9 cellular contexts compared by ENCODE assay signal in the genomic region with DNA sequence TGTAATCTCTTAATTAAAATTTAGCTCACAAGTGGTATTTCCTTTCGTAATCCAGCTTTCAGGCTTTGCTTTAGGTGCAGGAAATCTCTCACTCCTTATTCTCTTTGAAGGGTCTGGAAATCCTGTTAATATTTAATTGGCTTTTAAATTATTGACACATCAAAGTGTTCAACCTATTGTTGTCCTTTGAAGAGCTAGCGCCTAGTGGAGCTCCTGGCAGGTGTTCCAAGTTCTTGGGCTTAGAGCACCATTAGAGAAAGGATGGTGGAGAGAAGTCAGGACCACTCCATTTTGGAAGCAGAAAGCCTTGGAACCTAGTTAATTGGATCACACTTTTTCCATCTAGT.
DNase-seq lines count a peak whose midpoint lies in the region; ATAC-seq and TF ChIP-seq lines count a peak whose summit lies in the region.
"Had no signal": no experiment of that assay in that cellular context is flagged by ENCODE, and none has a peak within 500 bp of the region (broad histone marks: within the 10 kb centered on the region; RNA-seq: fewer than 3 reads in every experiment).

No MANE protein-coding gene starts in this region.

- no peak overlapping the region for H3K4me3 ChIP-seq in SK-N-SH (ENCODE audit: low read depth in 2 of 2, low read length in 1 of 2)
- H3K4me3 ChIP-seq in OCI-LY7 (ENCODE audit: low read depth, low read length, poor library complexity, severe bottlenecking), result peak overlapping the region; percentile 40
- no peak overlapping the region for H3K4me3 ChIP-seq in thyroid gland (replicated peaks in 1 of 3)
- no peak overlapping the region for H3K4me3 ChIP-seq in adrenal gland

- H3K27me3 ChIP-seq in SK-N-SH (ENCODE audit: insufficient read depth) (no peaks in the 10 kb centered on the region), thyroid gland (no peaks in the 10 kb centered on the region), adrenal gland (no peaks in the 10 kb centered on the region)

- CTCF ChIA-PET in SK-N-SH (lab: Yijun Ruan, JAX), result interaction anchor here (1.2 to 1.6 kb wide), 5 partner anchors 9 to 184 kb away, joined by 3 to 6 read pairs (median 4); no protein-coding TSS in a partner anchor
- CTCF ChIA-PET in OCI-LY7 (lab: Charles Lee; ENCODE audit: unreplicated experiment), result interaction anchor here (0.5 to 1.6 kb wide), 6 partner anchors 9 to 95 kb away, joined by 3 to 7 read pairs (median 4); no protein-coding TSS in a partner anchor

- H3K4me2 ChIP-seq in SK-N-SH (peak overlapping the region; percentile 11; the same call in 1 of the 2 replicates), OCI-LY7 (ENCODE audit: low read length) (peak overlapping the region; percentile 78)

- no peak overlapping the region for H3K9ac ChIP-seq in SK-N-SH

- no peak for TF ChIP-seq CTCF in SK-N-SH (IDR thresholded peaks at IDR 0.05)
- no peak for TF ChIP-seq CTCF in OCI-LY7 (conservative IDR thresholded peaks at IDR 0.05; ENCODE audit: low read length)
- no peak for TF ChIP-seq CTCF in thyroid gland (IDR thresholded peaks at IDR 0.05)
- TF ChIP-seq CTCF in adrenal gland (IDR thresholded peaks at IDR 0.05), result no peak

- no peak overlapping the region for H2AFZ ChIP-seq in SK-N-SH (ENCODE audit: low read depth)
- no peak overlapping the region for H2AFZ ChIP-seq in OCI-LY7 (ENCODE audit: low read length)

- H3K79me2 ChIP-seq in SK-N-SH (ENCODE audit: insufficient read depth), result no peaks in the 10 kb centered on the region
- H3K79me2 ChIP-seq in OCI-LY7 (ENCODE audit: insufficient read depth, low read depth, low read length), result no peaks in the 10 kb centered on the region

- peaks cover 0 to 8% of the 10 kb centered on the region in 2 experiments for H3K36me3 ChIP-seq in SK-N-SH (replicated peaks in 1 of 2; ENCODE audit: control insufficient read depth in 1 of 2, insufficient read depth in 2 of 2, low read length in 1 of 2)
- H3K36me3 ChIP-seq in OCI-LY7 (ENCODE audit: insufficient read depth, low read length), result peaks cover 3% of the 10 kb centered on the region
- no peaks in the 10 kb centered on the region for H3K36me3 ChIP-seq in thyroid gland
- no peaks in the 10 kb centered on the region for H3K36me3 ChIP-seq in adrenal gland (replicated peaks in 1 of 2)

- H3K9me3 ChIP-seq in SK-N-SH (no peaks in the 10 kb centered on the region), OCI-LY7 (ENCODE audit: low read length) (no peaks in the 10 kb centered on the region), thyroid gland (no peaks in the 10 kb centered on the region), adrenal gland (replicated peaks in 1 of 3) (no peaks in the 10 kb centered on the region)

- no peaks in the 10 kb centered on the region for H3K9me2 ChIP-seq in SK-N-SH
- H3K9me2 ChIP-seq in OCI-LY7 (ENCODE audit: insufficient read depth, low read length), result no peaks in the 10 kb centered on the region

- TSS peak; percentile 89 for BruUV-seq in OCI-LY7 (replicated peaks; lab: Mats Ljungman, UMichigan)

- TF ChIP-seq RAD21 in SK-N-SH (IDR thresholded peaks at IDR 0.05; ENCODE audit: low read length), result no peak

- peaks cover 37 to 50% of the 10 kb centered on the region in 2 experiments for H3K4me1 ChIP-seq in SK-N-SH (ENCODE audit: control insufficient read depth in 1 of 2, insufficient read depth in 2 of 2, low read depth in 1 of 2, low read length in 1 of 2)
- peaks cover 93% of the 10 kb centered on the region for H3K4me1 ChIP-seq in OCI-LY7 (ENCODE audit: insufficient read depth, low read length, poor library complexity, severe bottlenecking)
- peaks cover 17 to 33% of the 10 kb centered on the region in 2 donors for H3K4me1 ChIP-seq in thyroid gland
- H3K4me1 ChIP-seq in adrenal gland (replicated peaks in 1 of 2), result peaks cover 13 to 52% of the 10 kb centered on the region in 2 donors

- no peaks in the 10 kb centered on the region for H4K20me1 ChIP-seq in SK-N-SH (ENCODE audit: insufficient read depth)
- no peaks in the 10 kb centered on the region for H4K20me1 ChIP-seq in OCI-LY7 (ENCODE audit: insufficient read depth, low read length)

- POLR2A ChIA-PET in SK-N-SH (lab: Yijun Ruan, JAX) (interaction anchor here (0.7 kb wide), 1 partner anchor 48 kb away, joined by 3 read pairs; no protein-coding TSS in a partner anchor), OCI-LY7 (lab: Charles Lee) (interaction anchor here (0.7 to 8.0 kb wide), 13 partner anchors 8 to 94 kb away, joined by 3 to 163 read pairs (median 5); a partner anchor contains a TSS)

- DNase-seq in SK-N-SH, result no peak
- peak; percentile 50 for DNase-seq in OCI-LY7 (ENCODE audit: low spot score)
- DNase-seq in kidney glomerular epithelial cell (lab: John Stamatoyannopoulos, UW), result peak; percentile 22
- DNase-seq in thyroid gland, result no peak
- DNase-seq in adrenal gland, result no peak
- DNase-seq in activated naive CD4-positive, alpha-beta T cell (lab: John Stamatoyannopoulos, UW), result no peak
- DNase-seq: activated CD4-positive, alpha-beta T cell treated with anti-CD3 and anti-CD28 coated beads, Interleukin-2, amount 10 ng/mL, durations not matched to agents 7 days and 5 days had no signal

- peaks cover 19% of the 10 kb centered on the region for H3F3A ChIP-seq in SK-N-SH (replicated peaks; ENCODE audit: insufficient read depth)

- 100% methylated on average over 2 of the region's 2 CpGs for WGBS in SK-N-SH (ENCODE audit: low lambda C conversion rate)
- WGBS in thyroid gland, 2 donors, result 70 to 80% methylated on average over 2 of the region's 2 CpGs
- 90 to 98% (median 95%) methylated on average over 2 of the region's 2 CpGs for WGBS in adrenal gland, 4 donors

- peak overlapping the region; percentile 11 to 75; a peak in 3 of 4 replicates for H3K27ac ChIP-seq in SK-N-SH (ENCODE audit: low read depth in 2 of 2, low read length in 1 of 2)
- peak overlapping the region; percentile 100 for H3K27ac ChIP-seq in OCI-LY7 (ENCODE audit: low read depth, low read length, poor library complexity, severe bottlenecking)
- peak overlapping the region; percentile 32 to 85 (median 66) for H3K27ac ChIP-seq in thyroid gland
- peak overlapping the region in 2 of 5 donors; percentile 47 to 52 for H3K27ac ChIP-seq in adrenal gland

- TF ChIP-seq EP300 in SK-N-SH (IDR thresholded peaks at IDR 0.05; ENCODE audit: borderline replicate concordance in 1 of 2, low read depth in 1 of 2, low read length in 1 of 2), result no peak

- intact Hi-C loops in OCI-LY7 (cut with micrococcal nuclease; ENCODE audit: unreplicated experiment) (loop anchor here (1.0 to 5.0 kb wide), 4 partner anchors 15 to 295 kb away; a partner anchor contains a TSS), thyroid gland (cut with DNase I) (loop anchor here (10.0 kb wide), 1 partner anchor 93 kb away; a partner anchor contains a TSS), adrenal gland (cut with DNase I) (no loop called here)

- TF ChIP-seq POLR2A in thyroid gland (IDR thresholded peaks at IDR 0.05) (no peak), adrenal gland (IDR thresholded peaks at IDR 0.05) (no peak)

- ATAC-seq in SK-N-SH treated with all-trans-retinoic acid at 6 μM for 48 hours, result no peak
- ATAC-seq in HG03442 (IDR thresholded peaks at IDR 0.05; ENCODE audit: unreplicated experiment), result no peak

TF ChIP-seq in SK-N-SH, 30 proteins besides CTCF, POLR2A, EP300 and RAD21:
- TF ChIP-seq NRF1 (IDR thresholded peaks at IDR 0.05; ENCODE audit: low read depth, low read length) (no peak), GABPA (IDR thresholded peaks at IDR 0.05; ENCODE audit: low read depth) (no peak), JUND (IDR thresholded peaks at IDR 0.05) (no peak)

TF ChIP-seq in SK-N-SH treated with all-trans-retinoic acid at 6 μM for 48 hours, 23 proteins besides CTCF, POLR2A, EP300 and RAD21 (continues in another document):
- TF ChIP-seq ZNF70 (CRISPR knock-in tag; IDR thresholded peaks at IDR 0.05) (no peak), BACH2 (CRISPR knock-in tag; IDR thresholded peaks at IDR 0.05; ENCODE audit: borderline replicate concordance) (no peak), ZNF8 (CRISPR knock-in tag; IDR thresholded peaks at IDR 0.05) (no peak), CSDC2 (CRISPR knock-in tag; IDR thresholded peaks at IDR 0.05) (no peak), TOX (CRISPR knock-in tag; IDR thresholded peaks at IDR 0.05; ENCODE audit: borderline replicate concordance) (no peak), SNAI2 (CRISPR knock-in tag; IDR thresholded peaks at IDR 0.05) (no peak), ISL1 (CRISPR knock-in tag; IDR thresholded peaks at IDR 0.05) (no peak), GLIS3 (CRISPR knock-in tag; IDR thresholded peaks at IDR 0.05) (no peak), ZFP30 (CRISPR knock-in tag; IDR thresholded peaks at IDR 0.05) (no peak), OSR1 (CRISPR knock-in tag; IDR thresholded peaks at IDR 0.05) (no peak)
- TF ChIP-seq, protein P1, sequence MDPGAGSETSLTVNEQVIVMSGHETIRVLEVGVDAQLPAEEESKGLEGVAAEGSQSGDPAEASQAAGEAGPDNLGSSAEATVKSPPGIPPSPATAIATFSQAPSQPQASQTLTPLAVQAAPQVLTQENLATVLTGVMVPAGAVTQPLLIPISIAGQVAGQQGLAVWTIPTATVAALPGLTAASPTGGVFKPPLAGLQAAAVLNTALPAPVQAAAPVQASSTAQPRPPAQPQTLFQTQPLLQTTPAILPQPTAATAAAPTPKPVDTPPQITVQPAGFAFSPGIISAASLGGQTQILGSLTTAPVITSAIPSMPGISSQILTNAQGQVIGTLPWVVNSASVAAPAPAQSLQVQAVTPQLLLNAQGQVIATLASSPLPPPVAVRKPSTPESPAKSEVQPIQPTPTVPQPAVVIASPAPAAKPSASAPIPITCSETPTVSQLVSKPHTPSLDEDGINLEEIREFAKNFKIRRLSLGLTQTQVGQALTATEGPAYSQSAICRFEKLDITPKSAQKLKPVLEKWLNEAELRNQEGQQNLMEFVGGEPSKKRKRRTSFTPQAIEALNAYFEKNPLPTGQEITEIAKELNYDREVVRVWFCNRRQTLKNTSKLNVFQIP (CRISPR knock-in tag; IDR thresholded peaks at IDR 0.05; ENCODE audit: borderline replicate concordance, low read depth), result no peak

Comparison
In these comparisons a context has a peak if more than half of its experiments do, and no peak if none do; other contexts are left out.
1. DNase-seq: peak in OCI-LY7 (single experiment) and kidney glomerular epithelial cell (single experiment); none in SK-N-SH (single experiment), thyroid gland (0 of 2), adrenal gland (0 of 7) and activated naive CD4-positive, alpha-beta T cell (0 of 4).
2. intact Hi-C loops: an anchor here in OCI-LY7 (1.0 to 5.0 kb wide) and thyroid gland (10.0 kb wide); none called in adrenal gland.